Comparison of ENCODE assay signal across 21 cellular contexts in genomic region chr1:230540416-230540815, GRCh38.
"Had no signal": no experiment of that assay in that cellular context is flagged by ENCODE, and none has a peak within 500 bp of the region (broad histone marks: within the 10 kb centered on the region; RNA-seq: fewer than 3 reads in every experiment).

No MANE protein-coding gene starts in this region.

- DNase-seq: dorsolateral prefrontal cortex; effector CD4-positive, alpha-beta T cell; endodermal cell; foreskin keratinocyte; immature natural killer cell; left ventricle myocardium superior; lower lobe of right lung; naive thymus-derived CD8-positive, alpha-beta T cell; nephron progenitor cell; nucleus accumbens; psoas muscle; right cardiac atrium; stimulated activated CD4-positive, alpha-beta T cell treated with anti-CD3 and anti-CD28 coated beads, Interleukin-15, amount 100 ng/mL, for 24 hours; stimulated activated CD4-positive, alpha-beta T cell treated with anti-CD3 and anti-CD28 coated beads, Interleukin-2, amount 100 ng/mL, for 48 hours; stimulated activated naive B cell treated with anti-CD40 and anti-IgM and Interleukin-4, amounts not matched to agents 10 μg/mL and 1 μg/mL and 100 μg/mL, for 72 hours; upper lobe of left lung had no signal

- H3K4me1 ChIP-seq: gastroesophageal sphincter, lower lobe of right lung, psoas muscle, tibial nerve, upper lobe of left lung had no signal

- H3K36me3 ChIP-seq: gastroesophageal sphincter, lower lobe of right lung, thoracic aorta, tibial nerve, upper lobe of left lung had no signal

- H3K4me3 ChIP-seq: dorsolateral prefrontal cortex, gastroesophageal sphincter, lower lobe of right lung, psoas muscle, thoracic aorta, tibial nerve, upper lobe of left lung had no signal

- H3K9me3 Mint-ChIP-seq: endodermal cell; stimulated activated naive CD8-positive, alpha-beta T cell treated with anti-CD3 and anti-CD28 coated beads, Interleukin-15, Interleukin-2, amounts not matched to agents 100 ng/mL and 50 ng/mL, for 24 hours had no signal

- H3K4me1 Mint-ChIP-seq: naive thymus-derived CD8-positive, alpha-beta T cell; nephron progenitor cell; stimulated activated naive B cell treated with anti-CD40 and anti-IgM and Interleukin-4, amounts not matched to agents 10 μg/mL and 1 μg/mL and 100 μg/mL, for 72 hours had no signal

- H3K9me3 ChIP-seq: gastroesophageal sphincter, lower lobe of right lung, psoas muscle, thoracic aorta, tibial nerve, upper lobe of left lung had no signal

- H3K27me3 ChIP-seq: dorsolateral prefrontal cortex, tibial nerve, upper lobe of left lung had no signal

- H3K27ac Mint-ChIP-seq: endodermal cell; immature natural killer cell; naive thymus-derived CD8-positive, alpha-beta T cell; nephron progenitor cell; stimulated activated naive B cell treated with anti-CD40 and anti-IgM and Interleukin-4, amounts not matched to agents 10 μg/mL and 1 μg/mL and 100 μg/mL, for 72 hours; stimulated activated naive CD8-positive, alpha-beta T cell treated with anti-CD3 and anti-CD28 coated beads, Interleukin-15, Interleukin-2, amounts not matched to agents 100 ng/mL and 50 ng/mL, for 24 hours had no signal

- H3K36me3 Mint-ChIP-seq: immature natural killer cell; naive thymus-derived CD8-positive, alpha-beta T cell; stimulated activated naive B cell treated with anti-CD40 and anti-IgM and Interleukin-4, amounts not matched to agents 10 μg/mL and 1 μg/mL and 100 μg/mL, for 72 hours had no signal

- H3K27ac ChIP-seq: epithelial cell of prostate, foreskin keratinocyte, gastroesophageal sphincter, lower lobe of right lung, psoas muscle, thoracic aorta, tibial nerve, upper lobe of left lung had no signal

- H3K4me3 Mint-ChIP-seq: endodermal cell; immature natural killer cell; naive thymus-derived CD8-positive, alpha-beta T cell; nephron progenitor cell; stimulated activated naive B cell treated with anti-CD40 and anti-IgM and Interleukin-4, amounts not matched to agents 10 μg/mL and 1 μg/mL and 100 μg/mL, for 72 hours; stimulated activated naive CD8-positive, alpha-beta T cell treated with anti-CD3 and anti-CD28 coated beads, Interleukin-15, Interleukin-2, amounts not matched to agents 100 ng/mL and 50 ng/mL, for 24 hours had no signal
